In the genomic region with DNA sequence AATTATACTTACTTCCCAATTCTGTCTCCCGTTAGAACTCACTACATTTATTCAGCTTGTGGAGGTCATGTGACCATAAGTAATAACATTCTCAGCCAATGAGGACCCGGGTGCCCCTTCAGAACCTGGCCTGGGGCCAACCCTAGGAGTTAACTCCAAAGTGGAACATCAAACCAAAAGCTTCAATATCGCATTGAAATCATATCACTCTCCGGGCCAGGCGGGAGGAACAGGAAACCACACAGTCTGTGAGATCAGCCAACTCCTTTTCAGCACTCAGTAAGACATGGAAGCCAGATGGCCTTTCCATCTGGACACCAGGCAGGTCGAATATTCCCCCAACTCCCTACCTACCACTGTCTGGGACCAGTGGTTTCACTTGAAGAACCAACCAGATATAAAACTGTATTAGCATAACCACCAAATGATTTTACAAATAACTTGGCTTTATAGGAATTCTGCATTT, we compare ENCODE assay signal across 1 cellular context.
A peak's percentile ranks its signal among the peaks of the same experiment; 100 is the strongest.
TF ChIP-seq lines count a peak whose summit lies in the region.

No MANE protein-coding gene starts in this region.

TF ChIP-seq in K562, 482 proteins besides CTCF, POLR2A, EP300 and RAD21 (continued from another document and continues in another):
- TF ChIP-seq MGA (IDR thresholded peaks at IDR 0.05), result peak; percentile 6
- TF ChIP-seq ADNP (tag; IDR thresholded peaks at IDR 0.05), result no peak
- no peak for TF ChIP-seq NR4A1 (CRISPR knock-in tag; IDR thresholded peaks at IDR 0.05)
- peak; percentile 81 for TF ChIP-seq NR4A1 (tag; IDR thresholded peaks at IDR 0.05)
- peak; percentile 47; the same call in 1 of the 2 replicates for TF ChIP-seq FOXM1 (IDR thresholded peaks at IDR 0.05; ENCODE audit: low read depth)
- no peak for TF ChIP-seq FOXM1 (CRISPR knock-in tag; IDR thresholded peaks at IDR 0.05; ENCODE audit: low read depth)
- peak; percentile 82 for TF ChIP-seq SMAD4 (CRISPR knock-in tag; conservative IDR thresholded peaks at IDR 0.05)
- TF ChIP-seq ZFP30 (CRISPR knock-in tag; IDR thresholded peaks at IDR 0.05; ENCODE audit: borderline replicate concordance), result no peak
- TF ChIP-seq HDGF (IDR thresholded peaks at IDR 0.05), result no peak
- TF ChIP-seq HDAC3 (IDR thresholded peaks at IDR 0.05; ENCODE audit: borderline replicate concordance, partially characterized antibody), result peak; percentile 32
- TF ChIP-seq NBN (IDR thresholded peaks at IDR 0.05; ENCODE audit: low read depth), result peak; percentile 48; the same call in 1 of the 2 replicates
- 0 out of 2 replicates have a peak, but pooled peaks have one; percentile 30 for TF ChIP-seq EP400 (IDR thresholded peaks at IDR 0.05)
- no peak for TF ChIP-seq ZNF740 (CRISPR knock-in tag; IDR thresholded peaks at IDR 0.05)
- no peak for TF ChIP-seq ZNF740 (tag; IDR thresholded peaks at IDR 0.05)
- peak; percentile 32; the same call in 1 of the 2 replicates for TF ChIP-seq GATA2 (CRISPR knock-in tag; IDR thresholded peaks at IDR 0.05)
- TF ChIP-seq, protein P1, sequence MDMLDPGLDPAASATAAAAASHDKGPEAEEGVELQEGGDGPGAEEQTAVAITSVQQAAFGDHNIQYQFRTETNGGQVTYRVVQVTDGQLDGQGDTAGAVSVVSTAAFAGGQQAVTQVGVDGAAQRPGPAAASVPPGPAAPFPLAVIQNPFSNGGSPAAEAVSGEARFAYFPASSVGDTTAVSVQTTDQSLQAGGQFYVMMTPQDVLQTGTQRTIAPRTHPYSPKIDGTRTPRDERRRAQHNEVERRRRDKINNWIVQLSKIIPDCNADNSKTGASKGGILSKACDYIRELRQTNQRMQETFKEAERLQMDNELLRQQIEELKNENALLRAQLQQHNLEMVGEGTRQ (CRISPR knock-in tag; IDR thresholded peaks at IDR 0.05), result peak; percentile 84
- TF ChIP-seq, protein P2, sequence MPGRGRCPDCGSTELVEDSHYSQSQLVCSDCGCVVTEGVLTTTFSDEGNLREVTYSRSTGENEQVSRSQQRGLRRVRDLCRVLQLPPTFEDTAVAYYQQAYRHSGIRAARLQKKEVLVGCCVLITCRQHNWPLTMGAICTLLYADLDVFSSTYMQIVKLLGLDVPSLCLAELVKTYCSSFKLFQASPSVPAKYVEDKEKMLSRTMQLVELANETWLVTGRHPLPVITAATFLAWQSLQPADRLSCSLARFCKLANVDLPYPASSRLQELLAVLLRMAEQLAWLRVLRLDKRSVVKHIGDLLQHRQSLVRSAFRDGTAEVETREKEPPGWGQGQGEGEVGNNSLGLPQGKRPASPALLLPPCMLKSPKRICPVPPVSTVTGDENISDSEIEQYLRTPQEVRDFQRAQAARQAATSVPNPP (IDR thresholded peaks at IDR 0.05; ENCODE audit: borderline replicate concordance, insufficient read depth, insufficient read length), result no peak
- peak in 1 of 3 experiments; percentile 47 for TF ChIP-seq YY1 (IDR thresholded peaks at IDR 0.05; ENCODE audit: borderline replicate concordance in 1 of 3, control insufficient read depth in 1 of 3, extremely low read depth in 1 of 3, insufficient read depth in 3 of 3, insufficient read length in 1 of 3, insufficient replicate concordance in 2 of 3, low read depth in 1 of 3, low read length in 2 of 3)
- 0 out of 2 replicates have a peak, but pooled peaks have one; percentile 69 for TF ChIP-seq ZNF766 (CRISPR knock-in tag; conservative IDR thresholded peaks at IDR 0.05)
- 0 out of 2 replicates have a peak, but pooled peaks have one; percentile 29 for TF ChIP-seq CREM (IDR thresholded peaks at IDR 0.05; ENCODE audit: low read depth)
- TF ChIP-seq NFYB (IDR thresholded peaks at IDR 0.05; ENCODE audit: extremely low read depth, insufficient read length), result peak; percentile 57
- peak; percentile 63; the same call in 1 of the 2 replicates for TF ChIP-seq KLF16 (IDR thresholded peaks at IDR 0.05)
- TF ChIP-seq TEAD4 (IDR thresholded peaks at IDR 0.05; ENCODE audit: low read length), result peak; percentile 71; the same call in 1 of the 2 replicates
- no peak for TF ChIP-seq TEAD4 (CRISPR knock-in tag; IDR thresholded peaks at IDR 0.05; ENCODE audit: borderline replicate concordance)
- TF ChIP-seq GTF2E2 (tag; IDR thresholded peaks at IDR 0.05), result 0 out of 2 replicates have a peak, but pooled peaks have one; percentile 45
- peak; percentile 34; the same call in 1 of the 2 replicates for TF ChIP-seq DMBX1 (CRISPR knock-in tag; IDR thresholded peaks at IDR 0.05; ENCODE audit: borderline replicate concordance)
- TF ChIP-seq TOE1 (IDR thresholded peaks at IDR 0.05; ENCODE audit: borderline replicate concordance), result peak; percentile 97
- no peak for TF ChIP-seq TOE1 (CRISPR knock-in tag; IDR thresholded peaks at IDR 0.05; ENCODE audit: borderline replicate concordance, low read depth)
- peak in 1 of 2 experiments; percentile 79; a peak in 2 of 4 replicates for TF ChIP-seq RCOR1 (IDR thresholded peaks at IDR 0.05; ENCODE audit: borderline replicate concordance in 1 of 2, low read depth in 2 of 2, low read length in 2 of 2)
- TF ChIP-seq, protein P3, sequence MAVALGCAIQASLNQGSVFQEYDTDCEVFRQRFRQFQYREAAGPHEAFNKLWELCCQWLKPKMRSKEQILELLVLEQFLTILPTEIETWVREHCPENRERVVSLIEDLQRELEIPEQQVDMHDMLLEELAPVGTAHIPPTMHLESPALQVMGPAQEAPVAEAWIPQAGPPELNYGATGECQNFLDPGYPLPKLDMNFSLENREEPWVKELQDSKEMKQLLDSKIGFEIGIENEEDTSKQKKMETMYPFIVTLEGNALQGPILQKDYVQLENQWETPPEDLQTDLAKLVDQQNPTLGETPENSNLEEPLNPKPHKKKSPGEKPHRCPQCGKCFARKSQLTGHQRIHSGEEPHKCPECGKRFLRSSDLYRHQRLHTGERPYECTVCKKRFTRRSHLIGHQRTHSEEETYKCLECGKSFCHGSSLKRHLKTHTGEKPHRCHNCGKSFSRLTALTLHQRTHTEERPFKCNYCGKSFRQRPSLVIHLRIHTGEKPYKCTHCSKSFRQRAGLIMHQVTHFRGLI (CRISPR knock-in tag; IDR thresholded peaks at IDR 0.05), result no peak
- TF ChIP-seq CREB3 (tag; conservative IDR thresholded peaks at IDR 0.05; ENCODE audit: low read depth), result 0 out of 2 replicates have a peak, but pooled peaks have one; percentile 36
- peak; percentile 44; the same call in 1 of the 2 replicates for TF ChIP-seq MYC (IDR thresholded peaks at IDR 0.05; ENCODE audit: low read depth, low read length)
- no peak for TF ChIP-seq MYC (CRISPR knock-in tag; IDR thresholded peaks at IDR 0.05; ENCODE audit: borderline replicate concordance, low read depth)
- TF ChIP-seq CREB3L1 (IDR thresholded peaks at IDR 0.05; ENCODE audit: borderline replicate concordance, low read depth), result 0 out of 2 replicates have a peak, but pooled peaks have one; percentile 37
- no peak for TF ChIP-seq SAP30 (IDR thresholded peaks at IDR 0.05; ENCODE audit: borderline replicate concordance, insufficient read depth, low read depth, low read length, poor library complexity, severe bottlenecking)
- TF ChIP-seq, protein P4, sequence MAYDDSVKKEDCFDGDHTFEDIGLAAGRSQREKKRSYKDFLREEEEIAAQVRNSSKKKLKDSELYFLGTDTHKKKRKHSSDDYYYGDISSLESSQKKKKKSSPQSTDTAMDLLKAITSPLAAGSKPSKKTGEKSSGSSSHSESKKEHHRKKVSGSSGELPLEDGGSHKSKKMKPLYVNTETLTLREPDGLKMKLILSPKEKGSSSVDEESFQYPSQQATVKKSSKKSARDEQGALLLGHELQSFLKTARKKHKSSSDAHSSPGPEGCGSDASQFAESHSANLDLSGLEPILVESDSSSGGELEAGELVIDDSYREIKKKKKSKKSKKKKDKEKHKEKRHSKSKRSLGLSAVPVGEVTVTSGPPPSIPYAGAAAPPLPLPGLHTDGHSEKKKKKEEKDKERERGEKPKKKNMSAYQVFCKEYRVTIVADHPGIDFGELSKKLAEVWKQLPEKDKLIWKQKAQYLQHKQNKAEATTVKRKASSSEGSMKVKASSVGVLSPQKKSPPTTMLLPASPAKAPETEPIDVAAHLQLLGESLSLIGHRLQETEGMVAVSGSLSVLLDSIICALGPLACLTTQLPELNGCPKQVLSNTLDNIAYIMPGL (CRISPR knock-in tag; IDR thresholded peaks at IDR 0.05), result no peak
